3 cellular contexts compared by ENCODE assay signal in the genomic region with DNA sequence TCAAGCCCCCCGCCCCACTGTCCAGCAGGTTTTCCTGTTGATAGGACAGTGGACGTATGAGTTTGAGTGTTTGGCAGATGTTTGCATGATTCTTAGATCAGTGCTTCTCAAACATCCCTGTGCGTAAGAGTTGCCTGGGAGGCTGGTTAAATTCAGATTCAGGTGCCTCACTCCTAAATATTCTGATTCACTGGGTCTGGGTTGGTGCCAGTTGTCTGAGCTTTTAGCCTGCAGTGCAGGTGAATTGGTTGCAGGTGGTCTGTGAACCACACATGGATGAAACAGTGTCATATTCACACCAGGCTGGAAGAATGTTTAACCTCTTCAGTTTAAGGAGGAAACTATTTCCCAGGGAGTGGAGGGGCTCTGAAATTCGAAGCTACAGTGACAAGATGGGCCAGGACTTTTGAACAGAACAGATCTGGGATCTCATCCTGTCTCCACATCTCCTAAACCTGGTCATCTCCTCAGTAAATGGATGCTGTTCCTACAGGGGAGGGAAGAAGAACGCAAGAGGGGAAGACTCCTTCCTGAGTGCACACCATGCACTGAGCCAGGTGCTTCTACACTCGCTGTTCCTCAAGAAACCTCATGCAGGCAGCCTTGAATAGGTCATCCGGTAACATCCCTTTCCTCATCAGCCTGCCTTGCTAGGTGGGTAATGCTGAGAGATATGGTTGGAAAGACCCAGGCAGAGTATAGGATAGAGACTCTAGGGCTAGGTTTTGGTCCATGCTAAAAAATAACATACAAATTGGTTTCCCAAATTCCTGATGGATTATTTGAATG.
TF ChIP-seq lines count a peak whose summit lies in the region.

No MANE protein-coding gene starts in this region.

TF ChIP-seq in HCT116, 20 proteins besides CTCF, POLR2A, EP300 and RAD21:
- TF ChIP-seq EZH2phosphoT487 (IDR thresholded peaks at IDR 0.05; ENCODE audit: borderline replicate concordance): no peak
- TF ChIP-seq CBX3 (IDR thresholded peaks at IDR 0.05; ENCODE audit: low read depth): no peak
- TF ChIP-seq ELF1 (IDR thresholded peaks at IDR 0.05; ENCODE audit: borderline replicate concordance, low read depth): no peak
- no peak for TF ChIP-seq POLR2AphosphoS5 (IDR thresholded peaks at IDR 0.05; ENCODE audit: low read depth, low read length)
- TF ChIP-seq EZH2 (IDR thresholded peaks at IDR 0.05): no peak
- no peak for TF ChIP-seq EGR1 (IDR thresholded peaks at IDR 0.05; ENCODE audit: low read depth)
- no peak for TF ChIP-seq SP1 (IDR thresholded peaks at IDR 0.05; ENCODE audit: low read depth)
- no peak for TF ChIP-seq ZFX (IDR thresholded peaks at IDR 0.05)
- no peak for TF ChIP-seq JUND (IDR thresholded peaks at IDR 0.05)
- TF ChIP-seq, protein P1, sequence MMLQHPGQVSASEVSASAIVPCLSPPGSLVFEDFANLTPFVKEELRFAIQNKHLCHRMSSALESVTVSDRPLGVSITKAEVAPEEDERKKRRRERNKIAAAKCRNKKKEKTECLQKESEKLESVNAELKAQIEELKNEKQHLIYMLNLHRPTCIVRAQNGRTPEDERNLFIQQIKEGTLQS (IDR thresholded peaks at IDR 0.05): no peak
- no peak for TF ChIP-seq FOSL1 (IDR thresholded peaks at IDR 0.05; ENCODE audit: low read depth)
- TF ChIP-seq, protein P2, sequence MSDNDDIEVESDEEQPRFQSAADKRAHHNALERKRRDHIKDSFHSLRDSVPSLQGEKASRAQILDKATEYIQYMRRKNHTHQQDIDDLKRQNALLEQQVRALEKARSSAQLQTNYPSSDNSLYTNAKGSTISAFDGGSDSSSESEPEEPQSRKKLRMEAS (IDR thresholded peaks at IDR 0.05): no peak
- no peak for TF ChIP-seq ZNF274 (IDR thresholded peaks at IDR 0.05; ENCODE audit: low read depth, low read length)

TF ChIP-seq in K562, 482 proteins besides CTCF, POLR2A, EP300 and RAD21:
- TF ChIP-seq CBX1 (IDR thresholded peaks at IDR 0.05; ENCODE audit: low read depth) (no peak), ZBTB7A (IDR thresholded peaks at IDR 0.05; ENCODE audit: borderline replicate concordance, control insufficient read depth, low read depth, low read length) (no peak), RBM17 (IDR thresholded peaks at IDR 0.05; ENCODE audit: borderline replicate concordance, low read depth, low read length) (no peak), SRSF3 (IDR thresholded peaks at IDR 0.05; ENCODE audit: insufficient read depth, low read length) (no peak), ETV6 (IDR thresholded peaks at IDR 0.05; ENCODE audit: borderline replicate concordance in 1 of 2, low read depth in 2 of 2, low read length in 1 of 2) (no peak), ETV6 (CRISPR knock-in tag; IDR thresholded peaks at IDR 0.05; ENCODE audit: borderline replicate concordance) (no peak), KDM1A (IDR thresholded peaks at IDR 0.05) (no peak), POU5F1 (IDR thresholded peaks at IDR 0.05; ENCODE audit: borderline replicate concordance, low read depth, low read length, partially characterized antibody) (no peak), NCOA6 (IDR thresholded peaks at IDR 0.05) (no peak), RFX7 (CRISPR knock-in tag; IDR thresholded peaks at IDR 0.05) (no peak), FOXK2 (conservative IDR thresholded peaks at IDR 0.05 in 1 of 2, IDR thresholded peaks at IDR 0.05 in 1 of 2; ENCODE audit: low read depth in 2 of 2) (no peak)
- TF ChIP-seq, protein P3, sequence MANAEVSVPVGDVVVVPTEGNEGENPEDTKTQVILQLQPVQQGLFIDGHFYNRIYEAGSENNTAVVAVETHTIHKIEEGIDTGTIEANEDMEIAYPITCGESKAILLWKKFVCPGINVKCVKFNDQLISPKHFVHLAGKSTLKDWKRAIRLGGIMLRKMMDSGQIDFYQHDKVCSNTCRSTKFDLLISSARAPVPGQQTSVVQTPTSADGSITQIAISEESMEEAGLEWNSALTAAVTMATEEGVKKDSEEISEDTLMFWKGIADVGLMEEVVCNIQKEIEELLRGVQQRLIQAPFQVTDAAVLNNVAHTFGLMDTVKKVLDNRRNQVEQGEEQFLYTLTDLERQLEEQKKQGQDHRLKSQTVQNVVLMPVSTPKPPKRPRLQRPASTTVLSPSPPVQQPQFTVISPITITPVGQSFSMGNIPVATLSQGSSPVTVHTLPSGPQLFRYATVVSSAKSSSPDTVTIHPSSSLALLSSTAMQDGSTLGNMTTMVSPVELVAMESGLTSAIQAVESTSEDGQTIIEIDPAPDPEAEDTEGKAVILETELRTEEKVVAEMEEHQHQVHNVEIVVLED (CRISPR knock-in tag; IDR thresholded peaks at IDR 0.05): no peak
- TF ChIP-seq, protein P4, sequence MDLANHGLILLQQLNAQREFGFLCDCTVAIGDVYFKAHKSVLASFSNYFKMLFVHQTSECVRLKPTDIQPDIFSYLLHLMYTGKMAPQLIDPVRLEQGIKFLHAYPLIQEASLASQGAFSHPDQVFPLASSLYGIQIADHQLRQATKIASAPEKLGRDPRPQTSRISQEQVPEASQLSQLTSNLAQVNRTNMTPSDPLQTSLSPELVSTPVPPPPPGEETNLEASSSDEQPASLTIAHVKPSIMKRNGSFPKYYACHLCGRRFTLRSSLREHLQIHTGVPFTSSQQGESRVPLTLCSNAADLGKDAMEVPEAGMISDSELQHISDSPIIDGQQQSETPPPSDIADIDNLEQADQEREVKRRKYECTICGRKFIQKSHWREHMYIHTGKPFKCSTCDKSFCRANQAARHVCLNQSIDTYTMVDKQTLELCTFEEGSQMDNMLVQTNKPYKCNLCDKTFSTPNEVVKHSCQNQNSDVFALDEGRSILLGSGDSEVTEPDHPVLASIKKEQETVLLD (IDR thresholded peaks at IDR 0.05): no peak
- TF ChIP-seq, protein P5, sequence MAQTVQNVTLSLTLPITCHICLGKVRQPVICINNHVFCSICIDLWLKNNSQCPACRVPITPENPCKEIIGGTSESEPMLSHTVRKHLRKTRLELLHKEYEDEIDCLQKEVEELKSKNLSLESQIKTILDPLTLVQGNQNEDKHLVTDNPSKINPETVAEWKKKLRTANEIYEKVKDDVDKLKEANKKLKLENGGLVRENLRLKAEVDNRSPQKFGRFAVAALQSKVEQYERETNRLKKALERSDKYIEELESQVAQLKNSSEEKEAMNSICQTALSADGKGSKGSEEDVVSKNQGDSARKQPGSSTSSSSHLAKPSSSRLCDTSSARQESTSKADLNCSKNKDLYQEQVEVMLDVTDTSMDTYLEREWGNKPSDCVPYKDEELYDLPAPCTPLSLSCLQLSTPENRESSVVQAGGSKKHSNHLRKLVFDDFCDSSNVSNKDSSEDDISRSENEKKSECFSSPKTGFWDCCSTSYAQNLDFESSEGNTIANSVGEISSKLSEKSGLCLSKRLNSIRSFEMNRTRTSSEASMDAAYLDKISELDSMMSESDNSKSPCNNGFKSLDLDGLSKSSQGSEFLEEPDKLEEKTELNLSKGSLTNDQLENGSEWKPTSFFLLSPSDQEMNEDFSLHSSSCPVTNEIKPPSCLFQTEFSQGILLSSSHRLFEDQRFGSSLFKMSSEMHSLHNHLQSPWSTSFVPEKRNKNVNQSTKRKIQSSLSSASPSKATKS (CRISPR knock-in tag; IDR thresholded peaks at IDR 0.05): no peak
- TF ChIP-seq, protein P6, sequence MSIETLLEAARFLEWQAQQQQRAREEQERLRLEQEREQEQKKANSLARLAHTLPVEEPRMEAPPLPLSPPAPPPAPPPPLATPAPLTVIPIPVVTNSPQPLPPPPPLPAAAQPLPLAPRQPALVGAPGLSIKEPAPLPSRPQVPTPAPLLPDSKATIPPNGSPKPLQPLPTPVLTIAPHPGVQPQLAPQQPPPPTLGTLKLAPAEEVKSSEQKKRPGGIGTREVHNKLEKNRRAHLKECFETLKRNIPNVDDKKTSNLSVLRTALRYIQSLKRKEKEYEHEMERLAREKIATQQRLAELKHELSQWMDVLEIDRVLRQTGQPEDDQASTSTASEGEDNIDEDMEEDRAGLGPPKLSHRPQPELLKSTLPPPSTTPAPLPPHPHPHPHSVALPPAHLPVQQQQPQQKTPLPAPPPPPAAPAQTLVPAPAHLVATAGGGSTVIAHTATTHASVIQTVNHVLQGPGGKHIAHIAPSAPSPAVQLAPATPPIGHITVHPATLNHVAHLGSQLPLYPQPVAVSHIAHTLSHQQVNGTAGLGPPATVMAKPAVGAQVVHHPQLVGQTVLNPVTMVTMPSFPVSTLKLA (conservative IDR thresholded peaks at IDR 0.05): no peak

TF ChIP-seq in SK-N-SH treated with all-trans-retinoic acid at 6 μM for 48 hours, 23 proteins besides CTCF, POLR2A, EP300 and RAD21:
- TF ChIP-seq ISL1 (CRISPR knock-in tag; IDR thresholded peaks at IDR 0.05): no peak
- TF ChIP-seq ARNTL (CRISPR knock-in tag; IDR thresholded peaks at IDR 0.05; ENCODE audit: borderline replicate concordance, low read depth): no peak
- TF ChIP-seq ZNF70 (CRISPR knock-in tag; IDR thresholded peaks at IDR 0.05): no peak
- no peak for TF ChIP-seq TCF4 (CRISPR knock-in tag; IDR thresholded peaks at IDR 0.05; ENCODE audit: borderline replicate concordance)
- TF ChIP-seq TOX (CRISPR knock-in tag; IDR thresholded peaks at IDR 0.05; ENCODE audit: borderline replicate concordance): no peak
- TF ChIP-seq SNAI2 (CRISPR knock-in tag; IDR thresholded peaks at IDR 0.05): no peak
- no peak for TF ChIP-seq PPARA (CRISPR knock-in tag; IDR thresholded peaks at IDR 0.05; ENCODE audit: borderline replicate concordance)
- no peak for TF ChIP-seq ZFP30 (CRISPR knock-in tag; IDR thresholded peaks at IDR 0.05)
- TF ChIP-seq, protein P7, sequence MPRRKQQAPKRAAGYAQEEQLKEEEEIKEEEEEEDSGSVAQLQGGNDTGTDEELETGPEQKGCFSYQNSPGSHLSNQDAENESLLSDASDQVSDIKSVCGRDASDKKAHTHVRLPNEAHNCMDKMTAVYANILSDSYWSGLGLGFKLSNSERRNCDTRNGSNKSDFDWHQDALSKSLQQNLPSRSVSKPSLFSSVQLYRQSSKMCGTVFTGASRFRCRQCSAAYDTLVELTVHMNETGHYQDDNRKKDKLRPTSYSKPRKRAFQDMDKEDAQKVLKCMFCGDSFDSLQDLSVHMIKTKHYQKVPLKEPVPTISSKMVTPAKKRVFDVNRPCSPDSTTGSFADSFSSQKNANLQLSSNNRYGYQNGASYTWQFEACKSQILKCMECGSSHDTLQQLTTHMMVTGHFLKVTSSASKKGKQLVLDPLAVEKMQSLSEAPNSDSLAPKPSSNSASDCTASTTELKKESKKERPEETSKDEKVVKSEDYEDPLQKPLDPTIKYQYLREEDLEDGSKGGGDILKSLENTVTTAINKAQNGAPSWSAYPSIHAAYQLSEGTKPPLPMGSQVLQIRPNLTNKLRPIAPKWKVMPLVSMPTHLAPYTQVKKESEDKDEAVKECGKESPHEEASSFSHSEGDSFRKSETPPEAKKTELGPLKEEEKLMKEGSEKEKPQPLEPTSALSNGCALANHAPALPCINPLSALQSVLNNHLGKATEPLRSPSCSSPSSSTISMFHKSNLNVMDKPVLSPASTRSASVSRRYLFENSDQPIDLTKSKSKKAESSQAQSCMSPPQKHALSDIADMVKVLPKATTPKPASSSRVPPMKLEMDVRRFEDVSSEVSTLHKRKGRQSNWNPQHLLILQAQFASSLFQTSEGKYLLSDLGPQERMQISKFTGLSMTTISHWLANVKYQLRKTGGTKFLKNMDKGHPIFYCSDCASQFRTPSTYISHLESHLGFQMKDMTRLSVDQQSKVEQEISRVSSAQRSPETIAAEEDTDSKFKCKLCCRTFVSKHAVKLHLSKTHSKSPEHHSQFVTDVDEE (CRISPR knock-in tag; IDR thresholded peaks at IDR 0.05): no peak
- TF ChIP-seq ZNF8 (CRISPR knock-in tag; IDR thresholded peaks at IDR 0.05): no peak
- TF ChIP-seq, protein P8, sequence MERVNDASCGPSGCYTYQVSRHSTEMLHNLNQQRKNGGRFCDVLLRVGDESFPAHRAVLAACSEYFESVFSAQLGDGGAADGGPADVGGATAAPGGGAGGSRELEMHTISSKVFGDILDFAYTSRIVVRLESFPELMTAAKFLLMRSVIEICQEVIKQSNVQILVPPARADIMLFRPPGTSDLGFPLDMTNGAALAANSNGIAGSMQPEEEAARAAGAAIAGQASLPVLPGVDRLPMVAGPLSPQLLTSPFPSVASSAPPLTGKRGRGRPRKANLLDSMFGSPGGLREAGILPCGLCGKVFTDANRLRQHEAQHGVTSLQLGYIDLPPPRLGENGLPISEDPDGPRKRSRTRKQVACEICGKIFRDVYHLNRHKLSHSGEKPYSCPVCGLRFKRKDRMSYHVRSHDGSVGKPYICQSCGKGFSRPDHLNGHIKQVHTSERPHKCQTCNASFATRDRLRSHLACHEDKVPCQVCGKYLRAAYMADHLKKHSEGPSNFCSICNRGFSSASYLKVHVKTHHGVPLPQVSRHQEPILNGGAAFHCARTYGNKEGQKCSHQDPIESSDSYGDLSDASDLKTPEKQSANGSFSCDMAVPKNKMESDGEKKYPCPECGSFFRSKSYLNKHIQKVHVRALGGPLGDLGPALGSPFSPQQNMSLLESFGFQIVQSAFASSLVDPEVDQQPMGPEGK (CRISPR knock-in tag; IDR thresholded peaks at IDR 0.05; ENCODE audit: borderline replicate concordance): no peak
- no peak for TF ChIP-seq CSDC2 (CRISPR knock-in tag; IDR thresholded peaks at IDR 0.05)
- TF ChIP-seq, protein P9, sequence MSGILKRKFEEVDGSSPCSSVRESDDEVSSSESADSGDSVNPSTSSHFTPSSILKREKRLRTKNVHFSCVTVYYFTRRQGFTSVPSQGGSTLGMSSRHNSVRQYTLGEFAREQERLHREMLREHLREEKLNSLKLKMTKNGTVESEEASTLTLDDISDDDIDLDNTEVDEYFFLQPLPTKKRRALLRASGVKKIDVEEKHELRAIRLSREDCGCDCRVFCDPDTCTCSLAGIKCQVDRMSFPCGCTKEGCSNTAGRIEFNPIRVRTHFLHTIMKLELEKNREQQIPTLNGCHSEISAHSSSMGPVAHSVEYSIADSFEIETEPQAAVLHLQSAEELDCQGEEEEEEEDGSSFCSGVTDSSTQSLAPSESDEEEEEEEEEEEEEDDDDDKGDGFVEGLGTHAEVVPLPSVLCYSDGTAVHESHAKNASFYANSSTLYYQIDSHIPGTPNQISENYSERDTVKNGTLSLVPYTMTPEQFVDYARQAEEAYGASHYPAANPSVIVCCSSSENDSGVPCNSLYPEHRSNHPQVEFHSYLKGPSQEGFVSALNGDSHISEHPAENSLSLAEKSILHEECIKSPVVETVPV (CRISPR knock-in tag; IDR thresholded peaks at IDR 0.05): no peak
- no peak for TF ChIP-seq BACH2 (CRISPR knock-in tag; IDR thresholded peaks at IDR 0.05; ENCODE audit: borderline replicate concordance)
